ENCODE assay signal across 16 cellular contexts in the genomic region with DNA sequence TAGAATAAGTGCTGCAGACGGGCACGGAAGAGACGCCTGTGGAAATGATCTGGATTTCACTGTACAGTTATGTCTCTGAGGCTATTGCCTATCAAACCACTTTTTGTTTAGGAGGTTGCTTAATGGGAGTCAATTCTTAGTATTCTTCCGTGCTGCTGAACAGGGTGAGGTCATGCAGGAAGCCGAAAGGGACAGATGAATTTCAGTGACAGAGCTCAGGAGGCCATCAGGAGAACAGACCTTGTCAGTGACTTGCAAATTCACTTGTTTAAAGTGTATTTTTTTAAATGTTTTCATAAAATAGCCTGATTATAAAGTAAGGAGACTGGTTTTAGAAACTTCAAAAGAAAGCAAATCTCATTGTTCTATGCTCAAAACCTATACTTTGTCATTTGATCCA.
"Had no signal": no experiment of that assay in that cellular context is flagged by ENCODE, and none has a peak within 500 bp of the region (broad histone marks: within the 10 kb centered on the region; RNA-seq: fewer than 3 reads in every experiment).

No MANE protein-coding gene starts in this region.

- H3K4me3 ChIP-seq: heart right ventricle, left ventricle myocardium inferior, thoracic aorta, vagina had no signal

- H3K36me3 ChIP-seq: heart right ventricle, left ventricle myocardium inferior, thoracic aorta, vagina had no signal

- H3K27me3 ChIP-seq: heart right ventricle, vagina had no signal

- H3K27ac ChIP-seq: heart right ventricle, left ventricle myocardium inferior, thoracic aorta, vagina had no signal

- DNase-seq: activated effector memory CD4-positive, alpha-beta T cell treated with anti-CD3 and anti-CD28 coated beads, Interleukin-2, amount 50 U/mL, for 16 hours; amniotic stem cell; heart right ventricle; left ventricle myocardium inferior; stimulated activated CD4-positive, alpha-beta T cell treated with anti-CD3 and anti-CD28 coated beads, Interleukin-2, amount 100 ng/mL, for 48 hours; stimulated activated CD8-positive, alpha-beta memory T cell treated with anti-CD3 and anti-CD28 coated beads, Interleukin-4, amount 100 ng/mL, for 48 hours; stimulated activated naive CD8-positive, alpha-beta T cell treated with anti-CD3 and anti-CD28 coated beads, Interleukin-15, Interleukin-2, amounts not matched to agents 100 U/mL and 50 U/mL, for 24 hours; T-helper 2 cell had no signal

- FAIRE-seq: bronchial epithelial cell, frontal cortex, keratinocyte, TTC549 had no signal

- H3K9me3 ChIP-seq: heart right ventricle, left ventricle myocardium inferior, thoracic aorta, vagina had no signal

- ATAC-seq: activated CD4-positive, CD25-positive, alpha-beta regulatory T cell treated with anti-CD3 and anti-CD28 coated beads, Interleukin-2, amount 50 U/mL, for 24 hours; activated naive CD4-positive, alpha-beta T cell treated with anti-CD3 and anti-CD28 coated beads, Interleukin-2, amount 50 U/mL, for 72 hours; heart right ventricle; stimulated activated naive CD8-positive, alpha-beta T cell treated with anti-CD3 and anti-CD28 coated beads, Interleukin-15, Interleukin-2, amounts not matched to agents 100 U/mL and 50 U/mL, for 24 hours had no signal

- H3K4me1 ChIP-seq: vagina had no signal
